1 cellular context compared by ENCODE assay signal in genomic region chr10:12202230-12202629, GRCh38.
A peak's percentile ranks its signal among the peaks of the same experiment; 100 is the strongest.
TF ChIP-seq lines count a peak whose summit lies in the region.

No MANE protein-coding gene starts in this region.

TF ChIP-seq in GM12878, 131 proteins besides CTCF, POLR2A, EP300 and RAD21:
- TF ChIP-seq RUNX3 (IDR thresholded peaks at IDR 0.05; ENCODE audit: low read length) (peak; percentile 31; the same call in 1 of the 2 replicates), MEF2A (IDR thresholded peaks at IDR 0.05; ENCODE audit: insufficient read depth, low read depth, low read length) (no peak)
